13 cellular contexts compared by ENCODE assay signal in genomic region chr2:237427807-237428506, GRCh38. TPM values are rescaled to one million over a fixed set of nuclear protein-coding genes. Genes with fewer than 3 reads are reported as not detected.
DNase-seq lines count a peak whose midpoint lies in the region; ATAC-seq, FAIRE-seq and TF ChIP-seq lines count a peak whose summit lies in the region.
"Had no signal": no experiment of that assay in that cellular context is flagged by ENCODE, and none has a peak within 500 bp of the region (broad histone marks: within the 10 kb centered on the region; RNA-seq: fewer than 3 reads in every experiment).

No MANE protein-coding gene starts in this region.

- FAIRE-seq in small intestine (lab: Jason Lieb, UNC), result no peak
- FAIRE-seq: K562 had no signal

- peaks cover 57% of the 10 kb centered on the region for H3K4me1 ChIP-seq in CD4-positive, alpha-beta memory T cell (ENCODE audit: insufficient read depth, low read length)
- H3K4me1 ChIP-seq in small intestine (ENCODE audit: control insufficient read depth in 2 of 2, insufficient read depth in 1 of 2, low read depth in 1 of 2, low read length in 1 of 2), result no peaks in the 10 kb centered on the region
- no peaks in the 10 kb centered on the region for H3K4me1 ChIP-seq in OCI-LY7 (ENCODE audit: insufficient read depth, low read length, poor library complexity, severe bottlenecking)

- no peaks in the 10 kb centered on the region for H4K20me1 ChIP-seq in OCI-LY7 (ENCODE audit: insufficient read depth, low read length)

- 77 to 86% (median 82%) methylated on average over 5 of the region's 5 CpGs for WGBS in small intestine, 3 donors

- H3K4me3 ChIP-seq in CD4-positive, alpha-beta memory T cell (ENCODE audit: low read length in 2 of 2), result no peak overlapping the region
- no peak overlapping the region for H3K4me3 ChIP-seq in small intestine (ENCODE audit: low read depth in 1 of 2, low read length in 2 of 2)
- no peak overlapping the region for H3K4me3 ChIP-seq in OCI-LY7 (ENCODE audit: low read depth, low read length, poor library complexity, severe bottlenecking)
- H3K4me3 ChIP-seq: K562, left lung had no signal

- H3K9me3 Mint-ChIP-seq in CD4-positive, alpha-beta memory T cell, result no peaks in the 10 kb centered on the region

- H2AFZ ChIP-seq in OCI-LY7 (ENCODE audit: low read length), result no peak overlapping the region

- no peaks in the 10 kb centered on the region for H3K27me3 Mint-ChIP-seq in CD4-positive, alpha-beta memory T cell

- peak overlapping the region in 6 of 8 donors; percentile 3 to 78 (median 38) for H3K4me3 Mint-ChIP-seq in CD4-positive, alpha-beta memory T cell

- CTCF ChIA-PET in CD4-positive, alpha-beta memory T cell (lab: Charles Lee; ENCODE audit: partially characterized antibody), result interaction anchor here (1.3 to 8.0 kb wide), 4 partner anchors 10 to 47 kb away, joined by 5 to 88 read pairs (median 12); no protein-coding TSS in a partner anchor
- CTCF ChIA-PET in OCI-LY7 (lab: Charles Lee; ENCODE audit: unreplicated experiment), result no interaction called here

- no peaks in the 10 kb centered on the region for H3K9me3 ChIP-seq in CD4-positive, alpha-beta memory T cell (ENCODE audit: control insufficient read depth in 1 of 2, low read length in 2 of 2)
- H3K9me3 ChIP-seq in small intestine (ENCODE audit: control insufficient read depth, low read depth) (no peaks in the 10 kb centered on the region), OCI-LY7 (ENCODE audit: low read length) (no peaks in the 10 kb centered on the region)
- H3K9me3 ChIP-seq: left lung had no signal

- peak overlapping the region; percentile 61 to 80 (median 66) for H3K27ac Mint-ChIP-seq in CD4-positive, alpha-beta memory T cell

- DNase-seq in CD4-positive, alpha-beta memory T cell, result peak in 1 of 5 donors; percentile 76
- DNase-seq in activated T-cell treated with anti-CD3 and anti-CD28 coated beads, Interleukin-2, amount 50 U/mL, for 1 hour, result peak; percentile 49
- DNase-seq in stimulated activated CD4-positive, alpha-beta T cell treated with anti-CD3 and anti-CD28 coated beads, Interleukin-12 subunit alpha, Interleukin-12 subunit beta, amount 100 ng/mL, for 48 hours (ENCODE audit: low read depth in 2 of 3, low spot score in 1 of 3), result peak; percentile 73 to 88 (median 77)
- DNase-seq in left cardiac atrium, result no peak
- DNase-seq in small intestine, result no peak
- no peak for DNase-seq in OCI-LY7 (ENCODE audit: low spot score)
- DNase-seq: left lung had no signal

- peak; percentile 60 for ATAC-seq in HG03558 (IDR thresholded peaks at IDR 0.05; ENCODE audit: extremely low read depth, unreplicated experiment)
- ATAC-seq in HG03097 (IDR thresholded peaks at IDR 0.05; ENCODE audit: low FRiP score, unreplicated experiment), result no peak
- ATAC-seq in left cardiac atrium, result no peak
- ATAC-seq: HCT116, K562, left lung had no signal

- no peaks in the 10 kb centered on the region for H3K79me2 ChIP-seq in OCI-LY7 (ENCODE audit: insufficient read depth, low read depth, low read length)

- POLR2A ChIA-PET in CD4-positive, alpha-beta memory T cell (lab: Charles Lee; ENCODE audit: partially characterized antibody), result interaction anchor here (0.8 to 5.2 kb wide), 3 partner anchors 14 to 47 kb away, joined by 3 to 42 read pairs (median 19); no protein-coding TSS in a partner anchor
- POLR2A ChIA-PET in OCI-LY7 (lab: Charles Lee), result interaction anchor here (0.7 kb wide), 1 partner anchor 404 kb away, joined by 3 read pairs; no protein-coding TSS in a partner anchor

- no peak overlapping the region for H3K4me2 ChIP-seq in OCI-LY7 (ENCODE audit: low read length)

- no peaks in the 10 kb centered on the region for H3K27me3 ChIP-seq in CD4-positive, alpha-beta memory T cell (ENCODE audit: insufficient read depth, low read length)
- H3K27me3 ChIP-seq in small intestine (ENCODE audit: control insufficient read depth in 2 of 2, insufficient read depth in 2 of 2, low read length in 2 of 2), result no peaks in the 10 kb centered on the region

- no peaks in the 10 kb centered on the region for H3K36me3 Mint-ChIP-seq in CD4-positive, alpha-beta memory T cell

- no peaks in the 10 kb centered on the region for H3K9me2 ChIP-seq in OCI-LY7 (ENCODE audit: insufficient read depth, low read length)

- BruUV-seq in OCI-LY7 (replicated peaks; lab: Mats Ljungman, UMichigan), result no TSS peak

- H3K27ac ChIP-seq in CD4-positive, alpha-beta memory T cell (ENCODE audit: low read depth, low read length), result no peak overlapping the region
- no peak overlapping the region for H3K27ac ChIP-seq in small intestine (ENCODE audit: low read depth in 1 of 2, low read length in 1 of 2)
- H3K27ac ChIP-seq in OCI-LY7 (ENCODE audit: low read depth, low read length, poor library complexity, severe bottlenecking), result no peak overlapping the region
- H3K27ac ChIP-seq: left lung had no signal

- H3K36me3 ChIP-seq in CD4-positive, alpha-beta memory T cell (ENCODE audit: insufficient read depth, low read length), result no peaks in the 10 kb centered on the region
- H3K36me3 ChIP-seq in small intestine (ENCODE audit: control insufficient read depth in 2 of 2, insufficient read depth in 2 of 2, low read length in 2 of 2), result no peaks in the 10 kb centered on the region
- H3K36me3 ChIP-seq in OCI-LY7 (ENCODE audit: insufficient read depth, low read length), result no peaks in the 10 kb centered on the region
- H3K36me3 ChIP-seq: left lung had no signal

- no peak for TF ChIP-seq CTCF in OCI-LY7 (conservative IDR thresholded peaks at IDR 0.05; ENCODE audit: low read length)

- H3K4me1 Mint-ChIP-seq in CD4-positive, alpha-beta memory T cell, result peaks cover 53 to 67% (median 59%) of the 10 kb centered on the region in 4 donors

- intact Hi-C loops in CD4-positive, alpha-beta memory T cell (cut with micrococcal nuclease), result no loop called here
- intact Hi-C loops in left cardiac atrium (cut with DNase I), result loop anchor here in 1 of 2 donors (5.0 kb wide), 1 partner anchor 44 kb away; no protein-coding TSS in a partner anchor
- intact Hi-C loops in OCI-LY7 (cut with micrococcal nuclease; ENCODE audit: unreplicated experiment), result no loop called here

RNA-seq across cellular contexts. Expression of gene COL6A3, which starts 14.0 kb away (rescaled TPM):
- total RNA-seq in CD4-positive, alpha-beta memory T cell, result 1 to 10 TPM; 1.5 to 2.1 TPM
- under 1 TPM in 1 of 2 donors, not detected in 1; 0.56 TPM for polyA plus RNA-seq in CD4-positive, alpha-beta memory T cell
- total RNA-seq in left cardiac atrium (100 to 1,000 TPM; 145 to 186 TPM), OCI-LY7 (2022) (not detected in 2 replicates)
- 10 to 100 TPM in 1 of 3 donors, 1 to 10 TPM in 1, under 1 TPM in 1; 0.89 to 50.2 (median 3.2) TPM for polyA plus RNA-seq in small intestine
- total RNA-seq in OCI-LY7 (2014; rRNA removed; shearing (Covaris generic)), result not detected in 2 replicates

RNA-seq across cellular contexts. Expression of gene MLPH, which starts 59.1 kb away (rescaled TPM):
- not detected for total RNA-seq in CD4-positive, alpha-beta memory T cell
- not detected for polyA plus RNA-seq in CD4-positive, alpha-beta memory T cell
- total RNA-seq in left cardiac atrium, result 100 to 1,000 TPM in 1 of 2 donors, 10 to 100 TPM in 1; 91.5 to 121 TPM
- 10 to 100 TPM; 13.2 to 18.9 (median 18.8) TPM for polyA plus RNA-seq in small intestine
- not detected in 2 replicates for total RNA-seq in OCI-LY7 (2014; rRNA removed; shearing (Covaris generic))
- not detected in 2 replicates for total RNA-seq in OCI-LY7 (2022)
- total RNA-seq: A673; activated CD8-positive, alpha-beta memory T cell treated with anti-CD3 and anti-CD28 coated beads for 36 hours had no signal
- polyA plus RNA-seq: K562 had no signal

Comparison
In these comparisons a context has a peak if more than half of its experiments do, and no peak if none do; other contexts are left out.
1. DNase-seq: peak in activated T-cell treated with anti-CD3 and anti-CD28 coated beads, Interleukin-2, amount 50 U/mL, for 1 hour (single experiment) and stimulated activated CD4-positive, alpha-beta T cell treated with anti-CD3 and anti-CD28 coated beads, Interleukin-12 subunit alpha, Interleukin-12 subunit beta, amount 100 ng/mL, for 48 hours (3 of 3); none in left cardiac atrium (single experiment), small intestine (single experiment) and OCI-LY7 (single experiment).
2. RNA of gene COL6A3, which starts 14.0 kb away (total RNA-seq): 145 to 186 TPM in left cardiac atrium; 1.5 to 2.1 TPM in CD4-positive, alpha-beta memory T cell and not detected in OCI-LY7; every median in the first group is over 10 times any median in the second.
3. RNA of gene MLPH, which starts 59.1 kb away (total RNA-seq): 91.5 to 121 TPM in left cardiac atrium; not detected in CD4-positive, alpha-beta memory T cell and not detected in OCI-LY7; every median in the first group is over 10 times any median in the second.